11 cellular contexts compared by ENCODE assay signal in genomic region chr12:101859664-101860607, GRCh38. TPM values are rescaled to one million over a fixed set of nuclear protein-coding genes. Genes with fewer than 3 reads are reported as not detected.
DNase-seq lines count a peak whose midpoint lies in the region; ATAC-seq and TF ChIP-seq lines count a peak whose summit lies in the region.
"Had no signal": no experiment of that assay in that cellular context is flagged by ENCODE, and none has a peak within 500 bp of the region (broad histone marks: within the 10 kb centered on the region; RNA-seq: fewer than 3 reads in every experiment).

No MANE protein-coding gene starts in this region.

- peaks cover 22% of the 10 kb centered on the region for H3K4me1 Mint-ChIP-seq in T-helper 1 cell treated with Interleukin-12 subunit alpha and Interleukin-12 subunit beta and Interleukin-4 antibody, amounts not matched to agents 30 μg/mL and 1 μg/mL, for 36 hours (ENCODE audit: low read depth)
- peaks cover 46% of the 10 kb centered on the region for H3K4me1 Mint-ChIP-seq in osteocyte (ENCODE audit: unreplicated experiment)

- H3K36me3 ChIP-seq in A673 (ENCODE audit: insufficient read depth, low read length, poor library complexity, severe bottlenecking) = no peaks in the 10 kb centered on the region

- no peak overlapping the region for H3K4me3 ChIP-seq in A673 (ENCODE audit: low read depth, low read length, poor library complexity, severe bottlenecking)
- H3K4me3 ChIP-seq: coronary artery had no signal

- H3K9me3 Mint-ChIP-seq in T-helper 1 cell treated with Interleukin-12 subunit alpha and Interleukin-12 subunit beta and Interleukin-4 antibody, amounts not matched to agents 30 μg/mL and 1 μg/mL, for 36 hours = peaks cover 9% of the 10 kb centered on the region
- peaks cover 2% of the 10 kb centered on the region for H3K9me3 Mint-ChIP-seq in osteocyte (ENCODE audit: unreplicated experiment)

- no peaks in the 10 kb centered on the region for H3K9me3 ChIP-seq in A673 (ENCODE audit: low read depth, low read length, poor library complexity, severe bottlenecking)

- intact Hi-C loops in A673 (cut with micrococcal nuclease; ENCODE audit: unreplicated experiment) = no loop called here

- peaks cover 7% of the 10 kb centered on the region for H3K4me1 ChIP-seq in A673 (ENCODE audit: insufficient read depth, low read length, poor library complexity, severe bottlenecking)

- H3K27ac Mint-ChIP-seq in T-helper 1 cell treated with Interleukin-12 subunit alpha and Interleukin-12 subunit beta and Interleukin-4 antibody, amounts not matched to agents 30 μg/mL and 1 μg/mL, for 36 hours = peak overlapping the region; percentile 1
- peak overlapping the region; percentile 60 for H3K27ac Mint-ChIP-seq in osteocyte (ENCODE audit: unreplicated experiment)
- H3K27ac Mint-ChIP-seq: IgD-negative memory B cell had no signal

- CTCF ChIA-PET in A673 (lab: Charles Lee) = no interaction called here

- no TSS peak for BruUV-seq in A673 (replicated peaks; lab: Mats Ljungman, UMichigan)

- no peak overlapping the region for H3K4me3 Mint-ChIP-seq in T-helper 1 cell treated with Interleukin-12 subunit alpha and Interleukin-12 subunit beta and Interleukin-4 antibody, amounts not matched to agents 30 μg/mL and 1 μg/mL, for 36 hours
- no peak overlapping the region for H3K4me3 Mint-ChIP-seq in osteocyte (ENCODE audit: unreplicated experiment)
- H3K4me3 Mint-ChIP-seq: IgD-negative memory B cell had no signal

- no peaks in the 10 kb centered on the region for H3K27me3 Mint-ChIP-seq in T-helper 1 cell treated with Interleukin-12 subunit alpha and Interleukin-12 subunit beta and Interleukin-4 antibody, amounts not matched to agents 30 μg/mL and 1 μg/mL, for 36 hours (ENCODE audit: low read depth)
- H3K27me3 Mint-ChIP-seq in osteocyte (ENCODE audit: unreplicated experiment) = no peaks in the 10 kb centered on the region
- H3K27me3 Mint-ChIP-seq: IgD-negative memory B cell had no signal

- DNase-seq in T-helper 1 cell (no peak), osteocyte (ENCODE audit: extremely low spot score, unreplicated experiment) (no peak), A673 (ENCODE audit: low spot score) (no peak), middle frontal gyrus (ENCODE audit: extremely low spot score, low spot score) (no peak)
- DNase-seq: posterior cingulate gyrus had no signal

- no peaks in the 10 kb centered on the region for H3K27me3 ChIP-seq in A673 (replicated peaks; ENCODE audit: insufficient read depth, low read depth, low read length, poor library complexity)

- peak; percentile 38 for ATAC-seq in GM21737 (IDR thresholded peaks at IDR 0.05; ENCODE audit: unreplicated experiment)
- peak; percentile 52 for ATAC-seq in HG03575 (IDR thresholded peaks at IDR 0.05; ENCODE audit: extremely low read depth, insufficient number of reproducible peaks, low FRiP score, unreplicated experiment)
- ATAC-seq in GM19397 (IDR thresholded peaks at IDR 0.05; ENCODE audit: unreplicated experiment) = no peak

- H3K27ac ChIP-seq in A673 (ENCODE audit: low read depth, low read length, poor library complexity, severe bottlenecking) = no peak overlapping the region
- H3K27ac ChIP-seq: coronary artery had no signal

- POLR2A ChIA-PET in A673 (lab: Charles Lee; ENCODE audit: low non-redundant PET) = no interaction called here

- H3K36me3 Mint-ChIP-seq in T-helper 1 cell treated with Interleukin-12 subunit alpha and Interleukin-12 subunit beta and Interleukin-4 antibody, amounts not matched to agents 30 μg/mL and 1 μg/mL, for 36 hours (ENCODE audit: low read depth) = peaks cover 8% of the 10 kb centered on the region
- no peaks in the 10 kb centered on the region for H3K36me3 Mint-ChIP-seq in osteocyte (ENCODE audit: unreplicated experiment)
- H3K36me3 Mint-ChIP-seq: IgD-negative memory B cell had no signal

- TF ChIP-seq CTCF in osteocyte (IDR thresholded peaks at IDR 0.05) = no peak
- no peak for TF ChIP-seq CTCF in A673 (conservative IDR thresholded peaks at IDR 0.05; ENCODE audit: low read depth, low read length)

RNA-seq across cellular contexts. Expression of gene DRAM1, which starts 17.4 kb away (rescaled TPM):
- total RNA-seq in osteocyte = 18.2 and 20.0 TPM in 2 replicates
- 10.3 and 10.5 TPM in 2 replicates for total RNA-seq in A673 (2021)

RNA-seq across cellular contexts. Expression of gene GNPTAB, which starts 29.2 kb away (rescaled TPM):
- 25.8 and 26.8 TPM in 2 replicates for total RNA-seq in osteocyte
- 19.9 and 21.7 TPM in 2 replicates for total RNA-seq in A673 (2021)
